Comparison of ENCODE assay signal across 1 cellular context in the genomic region with DNA sequence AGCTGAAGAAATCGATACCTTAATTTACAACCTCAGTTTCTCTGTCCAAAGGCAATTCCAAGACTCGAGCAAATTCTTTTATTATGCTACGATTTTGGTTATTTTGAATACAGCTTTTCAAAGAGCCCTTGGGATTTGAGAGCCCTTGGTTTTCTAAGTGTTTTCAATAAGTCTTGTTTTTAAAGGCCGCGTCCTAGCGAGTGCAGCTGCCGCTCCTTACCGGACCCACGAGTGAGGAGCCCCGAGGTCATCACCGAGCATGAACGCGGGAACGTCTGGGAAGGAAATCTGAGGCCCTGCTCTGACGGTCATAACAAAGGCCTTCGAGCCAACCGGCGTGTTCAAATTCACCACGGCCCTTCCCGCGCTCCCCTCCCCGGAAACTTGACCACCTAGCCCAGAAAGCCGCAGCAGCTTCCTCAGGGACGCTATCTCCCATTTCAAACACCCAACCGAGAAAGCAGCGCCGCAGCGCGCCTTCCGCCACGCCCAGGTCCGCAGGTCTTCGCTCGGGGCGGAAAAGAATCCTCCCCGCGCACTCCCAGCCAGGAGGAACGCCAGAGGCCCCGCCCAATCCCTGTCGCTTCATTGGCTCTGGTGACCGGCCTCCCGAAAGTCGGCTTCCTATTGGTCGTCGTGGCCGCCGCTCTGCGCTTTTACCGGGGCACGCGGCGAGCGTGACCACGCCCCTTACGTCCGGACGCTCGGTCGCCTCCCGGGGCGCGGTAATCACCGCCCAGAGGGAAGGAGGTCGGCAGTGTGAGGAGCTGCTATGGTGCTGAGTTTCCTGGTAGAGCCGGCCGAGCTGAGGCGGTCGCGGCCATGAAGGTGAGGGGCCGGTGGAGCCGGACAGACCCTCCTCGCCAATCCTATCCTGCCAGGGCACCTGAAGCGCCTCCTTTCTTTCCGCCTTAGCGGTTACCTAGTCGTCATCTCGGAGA.
TF ChIP-seq lines count a peak whose summit lies in the region.

A gene with protein sequence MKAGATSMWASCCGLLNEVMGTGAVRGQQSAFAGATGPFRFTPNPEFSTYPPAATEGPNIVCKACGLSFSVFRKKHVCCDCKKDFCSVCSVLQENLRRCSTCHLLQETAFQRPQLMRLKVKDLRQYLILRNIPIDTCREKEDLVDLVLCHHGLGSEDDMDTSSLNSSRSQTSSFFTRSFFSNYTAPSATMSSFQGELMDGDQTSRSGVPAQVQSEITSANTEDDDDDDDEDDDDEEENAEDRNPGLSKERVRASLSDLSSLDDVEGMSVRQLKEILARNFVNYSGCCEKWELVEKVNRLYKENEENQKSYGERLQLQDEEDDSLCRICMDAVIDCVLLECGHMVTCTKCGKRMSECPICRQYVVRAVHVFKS (plus strand): TSS at position 728 of the 941 bp plus-strand sequence. CDS start 95 bp downstream, at position 823.

TF ChIP-seq in K562, 482 proteins besides CTCF, POLR2A, EP300 and RAD21 (continued from another document and continues in another):
- TF ChIP-seq CUX1 (CRISPR knock-in tag; IDR thresholded peaks at IDR 0.05) (no peak), HMGN3 (IDR thresholded peaks at IDR 0.05; ENCODE audit: borderline replicate concordance, extremely low read depth, insufficient read length, low read depth, low read length) (peak; percentile 84), ETV6 (IDR thresholded peaks at IDR 0.05; ENCODE audit: borderline replicate concordance in 1 of 2, low read depth in 2 of 2, low read length in 1 of 2) (no peak), ETV6 (CRISPR knock-in tag; IDR thresholded peaks at IDR 0.05; ENCODE audit: borderline replicate concordance) (0 out of 2 replicates have a peak, but pooled peaks have one; percentile 51), ZFPM2 (CRISPR knock-in tag; IDR thresholded peaks at IDR 0.05) (no peak), ZHX1 (conservative IDR thresholded peaks at IDR 0.05; ENCODE audit: low read length) (no peak), LEF1 (IDR thresholded peaks at IDR 0.05) (no peak), ZNF511 (CRISPR knock-in tag; IDR thresholded peaks at IDR 0.05) (peak; percentile 62; the same call in 1 of the 2 replicates), POLR2G (IDR thresholded peaks at IDR 0.05; ENCODE audit: low read depth, low read length) (peak; percentile 100), KLF13 (tag; IDR thresholded peaks at IDR 0.05; ENCODE audit: borderline replicate concordance, low read depth) (peak; percentile 56), RB1 (IDR thresholded peaks at IDR 0.05; ENCODE audit: low read depth) (peak; percentile 11; the same call in 1 of the 2 replicates), HDAC3 (IDR thresholded peaks at IDR 0.05; ENCODE audit: borderline replicate concordance, partially characterized antibody) (no peak), PTBP1 (IDR thresholded peaks at IDR 0.05; ENCODE audit: low read depth, low read length) (0 out of 2 replicates have a peak, but pooled peaks have one; percentile 72), PCBP2 (IDR thresholded peaks at IDR 0.05; ENCODE audit: low read depth, low read length, poor library complexity, severe bottlenecking) (no peak), CXXC5 (CRISPR knock-in tag; IDR thresholded peaks at IDR 0.05) (peak; percentile 94)
- TF ChIP-seq, protein P1, sequence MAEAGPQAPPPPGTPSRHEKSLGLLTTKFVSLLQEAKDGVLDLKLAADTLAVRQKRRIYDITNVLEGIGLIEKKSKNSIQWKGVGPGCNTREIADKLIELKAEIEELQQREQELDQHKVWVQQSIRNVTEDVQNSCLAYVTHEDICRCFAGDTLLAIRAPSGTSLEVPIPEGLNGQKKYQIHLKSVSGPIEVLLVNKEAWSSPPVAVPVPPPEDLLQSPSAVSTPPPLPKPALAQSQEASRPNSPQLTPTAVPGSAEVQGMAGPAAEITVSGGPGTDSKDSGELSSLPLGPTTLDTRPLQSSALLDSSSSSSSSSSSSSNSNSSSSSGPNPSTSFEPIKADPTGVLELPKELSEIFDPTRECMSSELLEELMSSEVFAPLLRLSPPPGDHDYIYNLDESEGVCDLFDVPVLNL (CRISPR knock-in tag; IDR thresholded peaks at IDR 0.05; ENCODE audit: low read depth): peak; percentile 85; the same call in 1 of the 2 replicates
- TF ChIP-seq, protein P2, sequence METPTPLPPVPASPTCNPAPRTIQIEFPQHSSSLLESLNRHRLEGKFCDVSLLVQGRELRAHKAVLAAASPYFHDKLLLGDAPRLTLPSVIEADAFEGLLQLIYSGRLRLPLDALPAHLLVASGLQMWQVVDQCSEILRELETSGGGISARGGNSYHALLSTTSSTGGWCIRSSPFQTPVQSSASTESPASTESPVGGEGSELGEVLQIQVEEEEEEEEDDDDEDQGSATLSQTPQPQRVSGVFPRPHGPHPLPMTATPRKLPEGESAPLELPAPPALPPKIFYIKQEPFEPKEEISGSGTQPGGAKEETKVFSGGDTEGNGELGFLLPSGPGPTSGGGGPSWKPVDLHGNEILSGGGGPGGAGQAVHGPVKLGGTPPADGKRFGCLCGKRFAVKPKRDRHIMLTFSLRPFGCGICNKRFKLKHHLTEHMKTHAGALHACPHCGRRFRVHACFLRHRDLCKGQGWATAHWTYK (CRISPR knock-in tag; IDR thresholded peaks at IDR 0.05): 0 out of 2 replicates have a peak, but pooled peaks have one; percentile 42
- TF ChIP-seq, protein P3, sequence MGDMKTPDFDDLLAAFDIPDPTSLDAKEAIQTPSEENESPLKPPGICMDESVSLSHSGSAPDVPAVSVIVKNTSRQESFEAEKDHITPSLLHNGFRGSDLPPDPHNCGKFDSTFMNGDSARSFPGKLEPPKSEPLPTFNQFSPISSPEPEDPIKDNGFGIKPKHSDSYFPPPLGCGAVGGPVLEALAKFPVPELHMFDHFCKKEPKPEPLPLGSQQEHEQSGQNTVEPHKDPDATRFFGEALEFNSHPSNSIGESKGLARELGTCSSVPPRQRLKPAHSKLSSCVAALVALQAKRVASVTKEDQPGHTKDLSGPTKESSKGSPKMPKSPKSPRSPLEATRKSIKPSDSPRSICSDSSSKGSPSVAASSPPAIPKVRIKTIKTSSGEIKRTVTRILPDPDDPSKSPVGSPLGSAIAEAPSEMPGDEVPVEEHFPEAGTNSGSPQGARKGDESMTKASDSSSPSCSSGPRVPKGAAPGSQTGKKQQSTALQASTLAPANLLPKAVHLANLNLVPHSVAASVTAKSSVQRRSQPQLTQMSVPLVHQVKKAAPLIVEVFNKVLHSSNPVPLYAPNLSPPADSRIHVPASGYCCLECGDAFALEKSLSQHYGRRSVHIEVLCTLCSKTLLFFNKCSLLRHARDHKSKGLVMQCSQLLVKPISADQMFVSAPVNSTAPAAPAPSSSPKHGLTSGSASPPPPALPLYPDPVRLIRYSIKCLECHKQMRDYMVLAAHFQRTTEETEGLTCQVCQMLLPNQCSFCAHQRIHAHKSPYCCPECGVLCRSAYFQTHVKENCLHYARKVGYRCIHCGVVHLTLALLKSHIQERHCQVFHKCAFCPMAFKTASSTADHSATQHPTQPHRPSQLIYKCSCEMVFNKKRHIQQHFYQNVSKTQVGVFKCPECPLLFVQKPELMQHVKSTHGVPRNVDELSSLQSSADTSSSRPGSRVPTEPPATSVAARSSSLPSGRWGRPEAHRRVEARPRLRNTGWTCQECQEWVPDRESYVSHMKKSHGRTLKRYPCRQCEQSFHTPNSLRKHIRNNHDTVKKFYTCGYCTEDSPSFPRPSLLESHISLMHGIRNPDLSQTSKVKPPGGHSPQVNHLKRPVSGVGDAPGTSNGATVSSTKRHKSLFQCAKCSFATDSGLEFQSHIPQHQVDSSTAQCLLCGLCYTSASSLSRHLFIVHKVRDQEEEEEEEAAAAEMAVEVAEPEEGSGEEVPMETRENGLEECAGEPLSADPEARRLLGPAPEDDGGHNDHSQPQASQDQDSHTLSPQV (IDR thresholded peaks at IDR 0.05): peak; percentile 65
